9 cellular contexts compared by ENCODE assay signal in the genomic region with DNA sequence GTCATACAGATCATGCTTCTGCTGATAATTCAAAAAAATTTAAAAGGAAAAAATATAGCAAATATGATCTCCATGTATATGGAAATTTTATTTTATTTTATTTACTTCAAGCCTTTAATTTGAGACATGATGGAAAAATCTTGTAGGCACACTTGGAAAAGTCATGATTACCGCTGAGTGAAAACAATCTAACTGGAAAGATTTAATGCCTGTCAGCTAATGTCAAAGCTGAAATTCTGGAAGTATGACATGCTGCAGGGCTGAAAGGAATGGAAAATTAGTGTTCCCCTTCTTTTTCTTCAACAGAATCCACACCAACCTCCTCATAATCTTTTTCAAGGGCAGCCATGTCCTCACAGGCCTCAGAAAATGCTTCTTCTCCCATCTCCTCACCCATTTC. TPM values are rescaled to one million over a fixed set of nuclear protein-coding genes. Genes with fewer than 3 reads are reported as not detected.
"Had no signal": no experiment of that assay in that cellular context is flagged by ENCODE, and none has a peak within 500 bp of the region (broad histone marks: within the 10 kb centered on the region; RNA-seq: fewer than 3 reads in every experiment).

No MANE protein-coding gene starts in this region.

- H3K27me3 Mint-ChIP-seq: IgD-negative memory B cell had no signal

- H3K4me3 Mint-ChIP-seq: IgD-negative memory B cell had no signal

- H3K4me1 Mint-ChIP-seq: IgD-negative memory B cell had no signal

- H3K4me3 ChIP-seq: K562 had no signal

- DNase-seq: IMR-90, KBM-7, KG1 had no signal

- ATAC-seq: HepG2, K562 had no signal

- H3K9ac ChIP-seq: KMS-11 had no signal

- H3K4me2 ChIP-seq: KMS-11 had no signal

- H3K27ac ChIP-seq: HL-60, KMS-11 had no signal

- H3K36me3 Mint-ChIP-seq: IgD-negative memory B cell had no signal

RNA-seq across cellular contexts. Expression of a gene that starts 58.2 kb away (rescaled TPM):
- total RNA-seq: HepG2, HT1080, IMR-90, K562 had no signal
- polyA plus RNA-seq: HepG2, IgD-negative memory B cell, IMR-90, K562 had no signal
